ENCODE assay signal across 12 cellular contexts in genomic region chr1:61227857-61228557, GRCh38.
DNase-seq lines count a peak whose midpoint lies in the region; ATAC-seq and TF ChIP-seq lines count a peak whose summit lies in the region.
"Had no signal": no experiment of that assay in that cellular context is flagged by ENCODE, and none has a peak within 500 bp of the region (broad histone marks: within the 10 kb centered on the region; RNA-seq: fewer than 3 reads in every experiment).

No MANE protein-coding gene starts in this region.

- H3K4me3 ChIP-seq in GM23248 (no peak overlapping the region), ascending aorta (no peak overlapping the region)
- H3K4me3 ChIP-seq: BLaER1 treated with 17β-estradiol and CSF1 and Interleukin-3, amounts not matched to agents 10 nM and 100 nM; colonic mucosa; hepatocyte had no signal

- H3K27ac ChIP-seq in GM23248 (no peak overlapping the region), ascending aorta (peak overlapping the region; percentile 53 to 60)
- H3K27ac ChIP-seq: BLaER1 treated with 17β-estradiol and CSF1 and Interleukin-3, amounts not matched to agents 10 nM and 100 nM; colonic mucosa; hepatocyte had no signal

- H3K4me2 ChIP-seq in GM23248 (ENCODE audit: unreplicated experiment): peak overlapping the region; percentile 74
- H3K4me2 ChIP-seq: BLaER1 treated with 17β-estradiol and CSF1 and Interleukin-3, amounts not matched to agents 10 nM and 100 nM; hepatocyte had no signal

- no peaks in the 10 kb centered on the region for H3K9me2 ChIP-seq in GM23248 (ENCODE audit: insufficient read depth)

- no peaks in the 10 kb centered on the region for H4K20me1 ChIP-seq in GM23248 (ENCODE audit: insufficient read depth)
- H4K20me1 ChIP-seq: BLaER1 treated with 17β-estradiol and CSF1 and Interleukin-3, amounts not matched to agents 10 nM and 100 nM had no signal

- no peak overlapping the region for H3K9ac ChIP-seq in GM23248
- H3K9ac ChIP-seq: BLaER1 treated with 17β-estradiol and CSF1 and Interleukin-3, amounts not matched to agents 10 nM and 100 nM had no signal

- DNase-seq in GM23248 (no peak), NCI-H2029 (lab: John Stamatoyannopoulos, UW) (peak; percentile 62), ascending aorta (ENCODE audit: low spot score in 2 of 2) (no peak), pons (ENCODE audit: low spot score) (peak; percentile 50), HuH-7.5 (ENCODE audit: low spot score) (no peak), GF-D8 (lab: John Stamatoyannopoulos, UW) (no peak)
- DNase-seq: colonic mucosa, naive B cell, NCI-H1048 had no signal

- ATAC-seq in HG03159 (IDR thresholded peaks at IDR 0.05; ENCODE audit: unreplicated experiment): no peak

- WGBS in GM23248 (ENCODE audit: low coverage in 1 of 2, low lambda C conversion rate in 2 of 2, missing lambda C conversion rate in 2 of 2), 2 experiments: 79 to 83% methylated on average over 4 of the region's 4 CpGs

- H3K79me2 ChIP-seq in GM23248 (ENCODE audit: insufficient read depth): no peaks in the 10 kb centered on the region

- no peak for TF ChIP-seq CTCF in ascending aorta (IDR thresholded peaks at IDR 0.05)

- intact Hi-C loops in ascending aorta (cut with DNase I): no loop called here

- H3F3A ChIP-seq in GM23248 (ENCODE audit: insufficient read depth): 0 out of 2 replicates have a peak, but pooled peaks cover 5% of the 10 kb centered on the region

- no peak overlapping the region for H2AFZ ChIP-seq in GM23248
- H2AFZ ChIP-seq: hepatocyte had no signal

- H3K27me3 ChIP-seq in GM23248 (replicated peaks; ENCODE audit: insufficient read depth) (no peaks in the 10 kb centered on the region), ascending aorta (no peaks in the 10 kb centered on the region)
- H3K27me3 ChIP-seq: BLaER1 treated with 17β-estradiol and CSF1 and Interleukin-3, amounts not matched to agents 10 nM and 100 nM; colonic mucosa; hepatocyte had no signal

- H3K4me1 ChIP-seq in GM23248 (ENCODE audit: insufficient read depth) (no peaks in the 10 kb centered on the region), ascending aorta (peaks cover 3 to 42% of the 10 kb centered on the region in 2 donors)
- H3K4me1 ChIP-seq: colonic mucosa had no signal

- H3K36me3 ChIP-seq in GM23248 (ENCODE audit: low read depth) (no peaks in the 10 kb centered on the region), ascending aorta (no peaks in the 10 kb centered on the region)
- H3K36me3 ChIP-seq: BLaER1 treated with 17β-estradiol and CSF1 and Interleukin-3, amounts not matched to agents 10 nM and 100 nM; colonic mucosa had no signal

- H3K9me3 ChIP-seq in GM23248 (ENCODE audit: low read depth) (no peaks in the 10 kb centered on the region), ascending aorta (no peaks in the 10 kb centered on the region)
- H3K9me3 ChIP-seq: BLaER1 treated with 17β-estradiol and CSF1 and Interleukin-3, amounts not matched to agents 10 nM and 100 nM; colonic mucosa had no signal

- in situ Hi-C loops in GM23248 (cut with MboI): no loop called here

Comparison
In these comparisons a context has a peak if more than half of its experiments do, and no peak if none do; other contexts are left out.
1. DNase-seq: peak in NCI-H2029 (single experiment) and pons (single experiment); none in GM23248 (single experiment), ascending aorta (0 of 2), HuH-7.5 (single experiment) and GF-D8 (single experiment).